ENCODE assay signal across 9 cellular contexts in genomic region chr11:102279641-102280170, GRCh38. TPM values are rescaled to one million over a fixed set of nuclear protein-coding genes. Genes with fewer than 3 reads are reported as not detected.
DNase-seq lines count a peak whose midpoint lies in the region; ATAC-seq, FAIRE-seq and TF ChIP-seq lines count a peak whose summit lies in the region.
"Had no signal": no experiment of that assay in that cellular context is flagged by ENCODE, and none has a peak within 500 bp of the region (broad histone marks: within the 10 kb centered on the region; RNA-seq: fewer than 3 reads in every experiment).

No MANE protein-coding gene starts in this region.

- ATAC-seq in GM21360 (IDR thresholded peaks at IDR 0.05; ENCODE audit: unreplicated experiment), result peak; percentile 91
- ATAC-seq in HG03460 (IDR thresholded peaks at IDR 0.05; ENCODE audit: unreplicated experiment), result peak; percentile 93

- peak in 1 of 2 experiments; percentile 33 for TF ChIP-seq CTCF in brain (conservative IDR thresholded peaks at IDR 0.05)

- H3K9me3 ChIP-seq in muscle layer of duodenum (ENCODE audit: control insufficient read depth in 1 of 2, low read length in 2 of 2), result no peaks in the 10 kb centered on the region

- H3K27ac ChIP-seq in muscle layer of duodenum (ENCODE audit: low read length), result peak overlapping the region; percentile 22

- H3K27ac Mint-ChIP-seq in brain, result peak overlapping the region in 4 of 5 experiments; percentile 0 to 43 (median 32)

- H3K36me3 ChIP-seq in muscle layer of duodenum (ENCODE audit: control insufficient read depth in 1 of 2, insufficient read depth in 2 of 2, low read length in 2 of 2), result no peaks in the 10 kb centered on the region

- H3K27me3 Mint-ChIP-seq in brain, result no peaks in the 10 kb centered on the region

- H3K4me3 Mint-ChIP-seq in brain, result peak overlapping the region; percentile 17 to 70 (median 25)

- DNase-seq in Daoy (ENCODE audit: low read depth) (peak; percentile 20), NCI-H1694 (lab: John Stamatoyannopoulos, UW) (no peak), frontal cortex (ENCODE audit: low spot score in 2 of 2) (no peak), germinal center (ENCODE audit: low spot score) (no peak)

- H3K36me3 Mint-ChIP-seq in brain, result no peaks in the 10 kb centered on the region

- H3K4me3 ChIP-seq in muscle layer of duodenum (ENCODE audit: low read depth in 1 of 2, low read length in 2 of 2), result peak overlapping the region; percentile 18 to 38

- H3K4me1 Mint-ChIP-seq in brain, result peaks cover 44% of the 10 kb centered on the region

- no peaks in the 10 kb centered on the region for H3K27me3 ChIP-seq in muscle layer of duodenum (ENCODE audit: low read depth, low read length)

- H3K4me1 ChIP-seq in muscle layer of duodenum (ENCODE audit: control insufficient read depth in 1 of 2, insufficient read depth in 2 of 2, low read length in 2 of 2), result peaks cover 0 to 17% of the 10 kb centered on the region in 2 donors

- H3K9me3 Mint-ChIP-seq in brain, result peaks cover 0 to 4% (median 0%) of the 10 kb centered on the region in 5 experiments

- FAIRE-seq in frontal cortex (lab: Jason Lieb, UNC), result no peak
- FAIRE-seq: islet of Langerhans had no signal

RNA-seq across cellular contexts. Expression of gene BIRC3, which starts 37.6 kb away (rescaled TPM):
- total RNA-seq in Daoy (2014; rRNA removed; shearing (Covaris generic)), result 21.3 and 24.7 TPM in 2 replicates
- polyA plus RNA-seq in brain (ENCODE audit: insufficient read depth, low read depth, low replicate concordance), result 0.17 TPM
- 1.6 TPM for total RNA-seq in frontal cortex
